In the genomic region with DNA sequence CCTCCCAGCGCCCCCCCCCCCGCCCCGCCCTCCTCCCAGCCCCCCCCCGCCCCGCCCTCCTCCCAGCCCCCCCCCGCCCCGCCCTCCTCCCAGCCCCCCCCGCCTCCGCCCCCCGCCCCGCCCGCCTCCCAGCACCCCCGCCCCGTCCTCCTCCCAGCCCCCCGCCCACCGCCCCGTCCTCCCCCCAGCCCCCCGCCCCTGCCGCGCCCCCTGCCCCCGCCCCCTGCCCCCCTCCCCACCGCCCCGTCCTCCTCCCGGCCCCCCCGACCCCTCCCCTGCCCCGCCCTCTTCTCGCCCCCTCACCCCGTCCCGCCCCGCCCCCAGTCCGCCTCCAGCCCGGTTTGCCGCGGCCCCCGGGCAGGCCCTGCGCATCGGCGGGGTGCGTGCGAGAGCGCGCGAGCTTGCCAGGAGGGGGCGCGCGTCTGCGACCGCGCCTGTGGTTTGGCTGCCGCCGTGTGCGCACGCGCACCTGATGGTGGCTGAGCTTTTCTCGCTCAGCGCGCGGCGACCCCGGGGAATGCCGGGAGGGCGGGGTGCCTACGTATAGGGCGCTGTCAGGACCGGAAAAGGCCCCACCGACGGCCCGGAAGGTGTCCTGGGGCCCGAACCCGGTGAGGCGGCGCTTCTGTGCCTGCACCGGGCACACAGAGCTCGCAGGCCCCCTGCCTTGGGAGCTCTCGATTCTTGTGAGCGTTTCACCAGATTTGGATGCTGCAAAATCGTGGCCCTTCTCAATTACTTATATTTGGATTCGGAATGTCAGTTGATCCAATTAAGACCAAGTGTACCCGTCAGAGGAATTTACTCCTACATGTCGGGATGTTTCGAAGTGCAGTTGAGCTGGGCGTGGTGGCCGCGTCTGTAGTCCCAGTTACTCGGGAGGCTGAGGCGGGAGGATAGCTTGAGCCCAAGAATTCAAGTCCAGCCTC, we compare ENCODE assay signal across 8 cellular contexts. TPM values are rescaled to one million over a fixed set of nuclear protein-coding genes. Genes with fewer than 3 reads are reported as not detected.
DNase-seq lines count a peak whose midpoint lies in the region; ATAC-seq and TF ChIP-seq lines count a peak whose summit lies in the region.

No MANE protein-coding gene starts in this region.

- in situ Hi-C loops in SK-MEL-5 (cut with HindIII; ENCODE audit: low pct_unique_long_range_greater_than_20kb, low sequenced_read_pairs), result no loop called here

- 8% methylated on average over 13 of the region's 86 CpGs for WGBS in suprapubic skin

- DNase-seq in NB4 (ENCODE audit: low read depth) (peak; percentile 96), SK-MEL-5 (ENCODE audit: low read depth, low spot score) (peak; percentile 95), globus pallidus (ENCODE audit: low spot score) (peak; percentile 92), occipital lobe (lab: John Stamatoyannopoulos, UW) (peak; percentile 93), suprapubic skin (ENCODE audit: low spot score in 2 of 2) (peak; percentile 96)
- peak; percentile 97 for DNase-seq in activated naive CD4-positive, alpha-beta T cell treated with anti-CD3 and anti-CD28 coated beads, Interleukin-2, amount 10 ng/mL, durations not matched to agents 7 days and 5 days

- H3K4me1 ChIP-seq in suprapubic skin, result peaks cover 46% of the 10 kb centered on the region

- H3K4me3 ChIP-seq in NB4 (ENCODE audit: low read depth, low read length) (peak overlapping the region; percentile 78), suprapubic skin (peak overlapping the region; percentile 85)

- H3K4me3 Mint-ChIP-seq in activated naive CD4-positive, alpha-beta T cell treated with anti-CD3 and anti-CD28 coated beads, Interleukin-2, amount 10 ng/mL, durations not matched to agents 7 days and 5 days, result peak overlapping the region; percentile 77

- CTCF ChIA-PET in activated naive CD4-positive, alpha-beta T cell treated with anti-CD3 and anti-CD28 coated beads, Interleukin-2, amount 10 ng/mL, durations not matched to agents 7 days and 5 days (lab: Charles Lee), result interaction anchor here (0.5 to 1.6 kb wide), 9 partner anchors 14 to 411 kb away, joined by 3 to 4 read pairs (median 3); no protein-coding TSS in a partner anchor

- peaks cover 36% of the 10 kb centered on the region for H3K4me1 Mint-ChIP-seq in activated naive CD4-positive, alpha-beta T cell treated with anti-CD3 and anti-CD28 coated beads, Interleukin-2, amount 10 ng/mL, durations not matched to agents 7 days and 5 days

- H3K9me3 ChIP-seq in suprapubic skin, result no peaks in the 10 kb centered on the region

- H3K36me3 ChIP-seq in suprapubic skin, result peaks cover 3% of the 10 kb centered on the region

- H3K27me3 ChIP-seq in suprapubic skin, result no peaks in the 10 kb centered on the region

- peaks cover 9% of the 10 kb centered on the region for H3K36me3 Mint-ChIP-seq in activated naive CD4-positive, alpha-beta T cell treated with anti-CD3 and anti-CD28 coated beads, Interleukin-2, amount 10 ng/mL, durations not matched to agents 7 days and 5 days

- peak; percentile 12 for TF ChIP-seq EP300 in suprapubic skin (IDR thresholded peaks at IDR 0.05)

- TF ChIP-seq CTCF in NB4 (IDR thresholded peaks at IDR 0.05; ENCODE audit: low read depth, low read length), result peak; percentile 51
- TF ChIP-seq CTCF in suprapubic skin (IDR thresholded peaks at IDR 0.05), result peak; percentile 20 to 91

- peak overlapping the region; percentile 97 for H3K27ac Mint-ChIP-seq in activated naive CD4-positive, alpha-beta T cell treated with anti-CD3 and anti-CD28 coated beads, Interleukin-2, amount 10 ng/mL, durations not matched to agents 7 days and 5 days

- peak overlapping the region; percentile 91 for H3K27ac ChIP-seq in suprapubic skin

- H3K27me3 Mint-ChIP-seq in activated naive CD4-positive, alpha-beta T cell treated with anti-CD3 and anti-CD28 coated beads, Interleukin-2, amount 10 ng/mL, durations not matched to agents 7 days and 5 days, result peaks cover 16% of the 10 kb centered on the region

- TF ChIP-seq POLR2A in GM10847 (IDR thresholded peaks at IDR 0.05; ENCODE audit: extremely low read depth, insufficient read length) (peak; percentile 97), NB4 (IDR thresholded peaks at IDR 0.05; ENCODE audit: extremely low read depth, insufficient read length) (peak; percentile 78), suprapubic skin (IDR thresholded peaks at IDR 0.05) (no peak)

- ATAC-seq in HG02588 (IDR thresholded peaks at IDR 0.05; ENCODE audit: unreplicated experiment), result peak; percentile 75

- H3K9me3 Mint-ChIP-seq in activated naive CD4-positive, alpha-beta T cell treated with anti-CD3 and anti-CD28 coated beads, Interleukin-2, amount 10 ng/mL, durations not matched to agents 7 days and 5 days, result peaks cover 10% of the 10 kb centered on the region

RNA-seq across cellular contexts. Expression of gene TTLL12, which starts 0.5 kb away (rescaled TPM):
- total RNA-seq in SK-MEL-5 (2014; rRNA removed; shearing (Covaris generic)), result 68.9 and 79.4 TPM in 2 replicates
- polyA plus RNA-seq in SK-MEL-5 (2015; cell fraction: cytosol; rRNA removed), result 127 and 129 TPM in 2 replicates
- polyA plus RNA-seq in SK-MEL-5 (2015; cell fraction: nucleus; rRNA removed), result 62.7 and 63.5 TPM in 2 replicates
- 31.4 TPM for total RNA-seq in occipital lobe
- total RNA-seq in suprapubic skin, result 10 to 100 TPM; 43.6 to 93.9 (median 81.4) TPM

RNA-seq across cellular contexts. Expression of gene TSPO, which starts 36.1 kb away (rescaled TPM):
- total RNA-seq in SK-MEL-5 (2014; rRNA removed; shearing (Covaris generic)), result 227 and 244 TPM in 2 replicates
- 349 and 440 TPM in 2 replicates for polyA plus RNA-seq in SK-MEL-5 (2015; cell fraction: cytosol; rRNA removed)
- polyA plus RNA-seq in SK-MEL-5 (2015; cell fraction: nucleus; rRNA removed), result 49.3 and 55.4 TPM in 2 replicates
- total RNA-seq in occipital lobe, result 51.5 TPM
- 100 to 1,000 TPM; 346 to 897 (median 746) TPM for total RNA-seq in suprapubic skin

RNA-seq across cellular contexts. Expression of gene MCAT, which starts 44.2 kb away (rescaled TPM):
- 14.7 and 17.3 TPM in 2 replicates for total RNA-seq in SK-MEL-5 (2014; rRNA removed; shearing (Covaris generic))
- 28.7 and 32.4 TPM in 2 replicates for polyA plus RNA-seq in SK-MEL-5 (2015; cell fraction: cytosol; rRNA removed)
- 15.7 and 19.5 TPM in 2 replicates for polyA plus RNA-seq in SK-MEL-5 (2015; cell fraction: nucleus; rRNA removed)
- total RNA-seq in occipital lobe (15.1 TPM), suprapubic skin (10 to 100 TPM; 21.1 to 38.0 (median 25.2) TPM)

Comparison
In these comparisons a context has a peak if more than half of its experiments do, and no peak if none do; other contexts are left out.
1. Peak in every context shown above with its lines: DNase-seq, ATAC-seq, H3K4me3 ChIP-seq and H3K27ac ChIP-seq.
2. POLR2A ChIP-seq: peak in GM10847 (single experiment) and NB4 (single experiment); none in suprapubic skin (0 of 2).